ENCODE assay signal across 20 cellular contexts in genomic region chr14:50364792-50365191, GRCh38. TPM values are rescaled to one million over a fixed set of nuclear protein-coding genes. Genes with fewer than 3 reads are reported as not detected.
DNase-seq lines count a peak whose midpoint lies in the region; ATAC-seq, FAIRE-seq and TF ChIP-seq lines count a peak whose summit lies in the region.
"Had no signal": no experiment of that assay in that cellular context is flagged by ENCODE, and none has a peak within 500 bp of the region (broad histone marks: within the 10 kb centered on the region; RNA-seq: fewer than 3 reads in every experiment).

No MANE protein-coding gene starts in this region.

- H3K36me3 ChIP-seq in BLaER1 (no peaks in the 10 kb centered on the region), Karpas-422 (ENCODE audit: insufficient read depth, low read length) (no peaks in the 10 kb centered on the region), lower lobe of right lung (no peaks in the 10 kb centered on the region), aorta (ENCODE audit: control insufficient read depth in 1 of 2, insufficient read depth in 2 of 2, low read length in 1 of 2) (no peaks in the 10 kb centered on the region)
- H3K36me3 ChIP-seq: esophagus muscularis mucosa, vagina had no signal

- no peak for DNase-seq in Karpas-422
- peak; percentile 61 for DNase-seq in epithelial cell of esophagus (ENCODE audit: low read depth)
- DNase-seq in lower lobe of right lung: no peak
- no peak for DNase-seq in HK-2 (ENCODE audit: unreplicated experiment)
- no peak for DNase-seq in HTR-8/SVneo (ENCODE audit: insufficient read length, low spot score)
- DNase-seq in aorta: no peak
- no peak for DNase-seq in stimulated activated effector memory CD8-positive, alpha-beta T cell treated with anti-CD3 and anti-CD28 coated beads, Interleukin-12 subunit alpha, Interleukin-12 subunit beta, amount 100 ng/mL, for 72 hours (ENCODE audit: low spot score in 2 of 2)
- DNase-seq: ACHN; activated CD4-positive, alpha-beta T cell treated with anti-CD3 and anti-CD28 coated beads, Interleukin-2, amount 10 ng/mL, durations not matched to agents 7 days and 5 days; activated naive CD4-positive, alpha-beta T cell treated with Interleukin-2 at 50 U/mL for 16 hours; dermis blood vessel endothelial cell; mesendoderm; NCI-H1048; NCI-H526 treated with DMSO at 0.1 percent for 48 hours; stimulated activated naive CD8-positive, alpha-beta T cell treated with anti-CD3 and anti-CD28 coated beads, Interleukin-15, amount 100 ng/mL, for 72 hours had no signal

- H3K4me3 Mint-ChIP-seq in stimulated activated effector memory CD8-positive, alpha-beta T cell treated with anti-CD3 and anti-CD28 coated beads, Interleukin-12 subunit alpha, Interleukin-12 subunit beta, amount 100 ng/mL, for 72 hours: no peak overlapping the region
- H3K4me3 Mint-ChIP-seq: activated CD4-positive, alpha-beta T cell treated with anti-CD3 and anti-CD28 coated beads, Interleukin-2, amount 10 ng/mL, durations not matched to agents 7 days and 5 days; neural crest cell had no signal

- H3K4me1 ChIP-seq in BLaER1 (peaks cover 42% of the 10 kb centered on the region), Karpas-422 (ENCODE audit: low read length) (peaks cover 20% of the 10 kb centered on the region), lower lobe of right lung (peaks cover 22% of the 10 kb centered on the region), aorta (ENCODE audit: control insufficient read depth in 1 of 2, insufficient read depth in 2 of 2, low read length in 2 of 2) (no peaks in the 10 kb centered on the region)

- WGBS in aorta, 2 donors: 86 to 92% methylated on average over 1 of the region's 1 CpG

- H3K27ac Mint-ChIP-seq in stimulated activated effector memory CD8-positive, alpha-beta T cell treated with anti-CD3 and anti-CD28 coated beads, Interleukin-12 subunit alpha, Interleukin-12 subunit beta, amount 100 ng/mL, for 72 hours: no peak overlapping the region
- H3K27ac Mint-ChIP-seq: stimulated activated naive CD8-positive, alpha-beta T cell treated with anti-CD3 and anti-CD28 coated beads, Interleukin-15, amount 100 ng/mL, for 72 hours had no signal

- peak; percentile 14 for TF ChIP-seq CTCF in epithelial cell of esophagus (IDR thresholded peaks at IDR 0.05; ENCODE audit: insufficient read depth, low read depth, low read length, missing control alignments)
- TF ChIP-seq CTCF in lower lobe of right lung (IDR thresholded peaks at IDR 0.05): no peak

- no peaks in the 10 kb centered on the region for H3K27me3 ChIP-seq in BLaER1
- H3K27me3 ChIP-seq in Karpas-422 (ENCODE audit: low read length): no peaks in the 10 kb centered on the region
- H3K27me3 ChIP-seq in lower lobe of right lung (ENCODE audit: low read depth): no peaks in the 10 kb centered on the region
- H3K27me3 ChIP-seq in aorta (ENCODE audit: control insufficient read depth in 1 of 2, insufficient read depth in 2 of 2, low read length in 1 of 2): no peaks in the 10 kb centered on the region
- H3K27me3 ChIP-seq: esophagus muscularis mucosa, vagina had no signal

- H3K27ac ChIP-seq in BLaER1 (no peak overlapping the region), Karpas-422 (ENCODE audit: low read length) (no peak overlapping the region), lower lobe of right lung (no peak overlapping the region), aorta (ENCODE audit: low read depth in 1 of 2, low read length in 2 of 2) (no peak overlapping the region)

- H3K9ac ChIP-seq in BLaER1 (no peak overlapping the region), Karpas-422 (ENCODE audit: low read length) (no peak overlapping the region)

- H3K9me3 ChIP-seq in BLaER1 (no peaks in the 10 kb centered on the region), Karpas-422 (ENCODE audit: low read length) (no peaks in the 10 kb centered on the region), lower lobe of right lung (no peaks in the 10 kb centered on the region), aorta (ENCODE audit: control insufficient read depth, low read length) (no peaks in the 10 kb centered on the region)
- H3K9me3 ChIP-seq: esophagus muscularis mucosa, vagina had no signal

- ATAC-seq in lower lobe of right lung (peak; percentile 52 to 56), aorta (ENCODE audit: low FRiP score) (no peak)
- ATAC-seq in stimulated activated effector memory CD8-positive, alpha-beta T cell treated with anti-CD3 and anti-CD28 coated beads, Interleukin-12 subunit alpha, Interleukin-12 subunit beta, amount 100 ng/mL, for 72 hours: no peak
- ATAC-seq: stimulated activated naive CD8-positive, alpha-beta T cell treated with anti-CD3 and anti-CD28 coated beads, Interleukin-15, amount 100 ng/mL, for 72 hours had no signal

- no peak overlapping the region for H3K4me3 ChIP-seq in BLaER1
- H3K4me3 ChIP-seq in Karpas-422 (ENCODE audit: low read length): no peak overlapping the region
- H3K4me3 ChIP-seq in epithelial cell of esophagus (ENCODE audit: low read length): no peak overlapping the region
- no peak overlapping the region for H3K4me3 ChIP-seq in lower lobe of right lung
- H3K4me3 ChIP-seq in aorta (ENCODE audit: low read length in 2 of 2): no peak overlapping the region

- peaks cover 4% of the 10 kb centered on the region for H3K36me3 Mint-ChIP-seq in stimulated activated effector memory CD8-positive, alpha-beta T cell treated with anti-CD3 and anti-CD28 coated beads, Interleukin-12 subunit alpha, Interleukin-12 subunit beta, amount 100 ng/mL, for 72 hours

- no peaks in the 10 kb centered on the region for H3K9me3 Mint-ChIP-seq in stimulated activated effector memory CD8-positive, alpha-beta T cell treated with anti-CD3 and anti-CD28 coated beads, Interleukin-12 subunit alpha, Interleukin-12 subunit beta, amount 100 ng/mL, for 72 hours
- H3K9me3 Mint-ChIP-seq: neural crest cell had no signal

- no peaks in the 10 kb centered on the region for H4K20me1 ChIP-seq in BLaER1
- H4K20me1 ChIP-seq in Karpas-422 (ENCODE audit: insufficient read depth, low read depth, low read length): no peaks in the 10 kb centered on the region

- H3K4me1 Mint-ChIP-seq in stimulated activated effector memory CD8-positive, alpha-beta T cell treated with anti-CD3 and anti-CD28 coated beads, Interleukin-12 subunit alpha, Interleukin-12 subunit beta, amount 100 ng/mL, for 72 hours: peaks cover 30% of the 10 kb centered on the region
- H3K4me1 Mint-ChIP-seq: neural crest cell had no signal

- FAIRE-seq in HTR-8/SVneo (lab: Jason Lieb, UNC): no peak
- FAIRE-seq: TTC549 had no signal

- intact Hi-C loops in lower lobe of right lung (cut with DNase I): no loop called here
- intact Hi-C loops in aorta (cut with DNase I): no loop called here

- no peak overlapping the region for H2AFZ ChIP-seq in Karpas-422 (ENCODE audit: low read length)

- no peaks in the 10 kb centered on the region for H3K79me2 ChIP-seq in Karpas-422 (ENCODE audit: low read length)

- no peaks in the 10 kb centered on the region for H3K9me2 ChIP-seq in Karpas-422 (replicated peaks; ENCODE audit: insufficient read depth, low read length)

- H3K4me2 ChIP-seq in BLaER1 (peak overlapping the region; percentile 93), Karpas-422 (ENCODE audit: low read depth, low read length, poor library complexity, severe bottlenecking) (peak overlapping the region; percentile 61)

RNA-seq across cellular contexts. Expression of gene CDKL1, which starts 31.9 kb away (rescaled TPM):
- total RNA-seq in Karpas-422 (2014; rRNA removed; shearing (Covaris generic); ENCODE audit: low replicate concordance): 5.9 and 12.4 TPM in 2 replicates
- total RNA-seq in lower lobe of right lung (25.3 TPM), aorta (1 to 10 TPM; 8.8 to 9.7 TPM)
- 1 to 10 TPM; 1.6 to 2.0 TPM for polyA plus RNA-seq in aorta

RNA-seq across cellular contexts. Expression of gene DMAC2L, which starts 52.7 kb away (rescaled TPM):
- 31.9 and 38.6 TPM in 2 replicates for total RNA-seq in Karpas-422 (2014; rRNA removed; shearing (Covaris generic); ENCODE audit: low replicate concordance)
- total RNA-seq in lower lobe of right lung (19.6 TPM), aorta (10 to 100 TPM; 13.1 to 15.8 TPM)
- 10 to 100 TPM in 1 of 2 donors, 1 to 10 TPM in 1; 6.8 to 11.4 TPM for polyA plus RNA-seq in aorta

RNA-seq across cellular contexts. Expression of gene L2HGDH, which starts 52.8 kb away (rescaled TPM):
- 32.9 and 42.7 TPM in 2 replicates for total RNA-seq in Karpas-422 (2014; rRNA removed; shearing (Covaris generic); ENCODE audit: low replicate concordance)
- total RNA-seq in lower lobe of right lung (4.2 TPM), aorta (1 to 10 TPM; 2.1 to 2.7 TPM)
- 1 to 10 TPM; 1.9 to 2.5 TPM for polyA plus RNA-seq in aorta

Comparison
In these comparisons a context has a peak if more than half of its experiments do, and no peak if none do; other contexts are left out.
1. ATAC-seq: peak in lower lobe of right lung (2 of 2); none in aorta (single experiment) and stimulated activated effector memory CD8-positive, alpha-beta T cell treated with anti-CD3 and anti-CD28 coated beads, Interleukin-12 subunit alpha, Interleukin-12 subunit beta, amount 100 ng/mL, for 72 hours (single experiment).